ENCODE assay signal across 8 cellular contexts in the genomic region with DNA sequence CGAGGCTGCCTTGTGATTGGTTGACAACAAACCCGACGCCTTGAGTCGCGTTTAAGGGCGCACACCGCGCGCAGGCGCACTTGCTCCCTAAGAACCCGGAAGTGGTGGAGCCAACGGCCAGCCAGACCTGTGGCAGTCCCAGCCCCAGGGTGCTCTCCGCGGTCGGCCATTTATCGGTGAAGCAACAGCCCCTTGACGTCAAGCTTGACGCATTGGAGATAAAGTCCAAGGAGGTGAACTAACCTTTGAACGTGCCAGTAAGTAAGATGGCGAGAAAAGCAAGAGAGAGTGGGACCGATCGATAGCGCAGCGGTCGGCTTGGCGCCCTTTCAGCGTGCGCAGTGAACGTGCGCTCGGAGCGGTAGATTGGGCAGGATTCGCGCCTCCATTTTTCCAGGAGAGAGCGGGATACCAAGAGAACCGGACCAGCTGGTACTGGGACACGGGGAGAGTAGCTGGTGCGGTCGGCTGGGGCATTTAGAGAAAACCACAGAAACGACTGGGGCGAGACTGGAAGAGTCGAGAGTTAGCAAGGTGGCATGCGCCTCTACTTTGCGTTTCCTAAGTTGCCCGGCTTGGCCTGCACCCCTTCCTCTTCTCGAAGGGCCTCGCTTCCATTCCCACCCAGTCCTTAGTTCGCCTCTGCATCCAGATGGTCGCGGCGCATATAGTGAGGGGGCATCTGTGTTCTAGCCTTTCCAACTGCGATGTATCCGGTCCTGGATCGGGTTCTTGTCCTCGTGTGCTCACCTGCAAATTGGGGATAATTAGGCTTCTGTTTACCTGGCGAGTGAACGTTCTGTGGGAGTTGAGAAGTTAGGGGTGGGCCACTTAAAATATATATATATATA. TPM values are rescaled to one million over a fixed set of nuclear protein-coding genes. Genes with fewer than 3 reads are reported as not detected.
DNase-seq lines count a peak whose midpoint lies in the region; ATAC-seq and TF ChIP-seq lines count a peak whose summit lies in the region.

TSS of gene CSTF1 (plus strand) at position 364 of the 851 bp plus-strand sequence. CDS start 2,908 bp downstream, outside the sequence.

- no peak within 1 kb of the TSS for H3K27ac Mint-ChIP-seq in activated T-helper 2 cell treated with anti-CD3 and anti-CD28 coated beads, Interferon-gamma antibody, Interleukin-2, Interleukin-4, amounts not matched to agents 10 μg/mL and 5 μg/mL and 100 μg/mL, durations not matched to agents 14 hours and 24 hours and 36 hours
- no peak within 1 kb of the TSS for H3K27ac Mint-ChIP-seq in natural killer cell

- peak; percentile 94 for ATAC-seq in RWPE2 (ENCODE audit: low read depth)
- peak; percentile 88 to 93 (median 89) for ATAC-seq in natural killer cell
- ATAC-seq in stimulated activated naive CD8-positive, alpha-beta T cell treated with anti-CD3 and anti-CD28 coated beads, Interleukin-15, Interleukin-2, amounts not matched to agents 100 U/mL and 50 U/mL, for 24 hours, result peak; percentile 96

- peaks cover 61% of the 10 kb centered on the region for H3K36me3 Mint-ChIP-seq in activated T-helper 2 cell treated with anti-CD3 and anti-CD28 coated beads, Interferon-gamma antibody, Interleukin-2, Interleukin-4, amounts not matched to agents 10 μg/mL and 5 μg/mL and 100 μg/mL, durations not matched to agents 14 hours and 24 hours and 36 hours (ENCODE audit: low read depth)
- peaks cover 8% of the 10 kb centered on the region for H3K36me3 Mint-ChIP-seq in natural killer cell

- intact Hi-C loops in activated T-helper 2 cell treated with anti-CD3 and anti-CD28 coated beads, Interferon-gamma antibody, Interleukin-2, Interleukin-4, amounts not matched to agents 10 μg/mL and 5 μg/mL and 100 μg/mL, durations not matched to agents 14 hours and 24 hours and 36 hours (cut with micrococcal nuclease), result loop anchor here (1.0 to 2.0 kb wide), 4 partner anchors 20 to 76 kb away; partner anchors contain the start of genes FAM210B and RTF2
- intact Hi-C loops in natural killer cell (cut with micrococcal nuclease), result loop anchor here (1.0 to 2.0 kb wide), 2 partner anchors 20 to 76 kb away; partner anchors contain the start of genes CASS4 and RTF2

- no peaks in the 10 kb centered on the region for H3K27me3 ChIP-seq in RWPE2 (ENCODE audit: insufficient read depth, poor library complexity, severe bottlenecking)

- no peak within 1 kb of the TSS for H3K4me3 Mint-ChIP-seq in activated T-helper 2 cell treated with anti-CD3 and anti-CD28 coated beads, Interferon-gamma antibody, Interleukin-2, Interleukin-4, amounts not matched to agents 10 μg/mL and 5 μg/mL and 100 μg/mL, durations not matched to agents 14 hours and 24 hours and 36 hours (ENCODE audit: low read depth)
- H3K4me3 Mint-ChIP-seq in natural killer cell, result no peak within 1 kb of the TSS

- H3K4me1 ChIP-seq in RWPE2 (ENCODE audit: insufficient read depth, poor library complexity, severe bottlenecking), result peaks cover 13% of the 10 kb centered on the region

- no peak for TF ChIP-seq CTCF in RWPE2 (IDR thresholded peaks at IDR 0.05; ENCODE audit: poor library complexity, severe bottlenecking)
- no peak for TF ChIP-seq CTCF in natural killer cell (IDR thresholded peaks at IDR 0.05)

- no peaks in the 10 kb centered on the region for H3K9me3 ChIP-seq in RWPE2 (ENCODE audit: severe bottlenecking)

- no peaks in the 10 kb centered on the region for H3K9me3 Mint-ChIP-seq in activated T-helper 2 cell treated with anti-CD3 and anti-CD28 coated beads, Interferon-gamma antibody, Interleukin-2, Interleukin-4, amounts not matched to agents 10 μg/mL and 5 μg/mL and 100 μg/mL, durations not matched to agents 14 hours and 24 hours and 36 hours
- no peaks in the 10 kb centered on the region for H3K9me3 Mint-ChIP-seq in natural killer cell

- DNase-seq in Daoy (ENCODE audit: low read depth) (peak; percentile 99), H4 (ENCODE audit: low spot score) (peak; percentile 99), LoVo (ENCODE audit: low spot score) (peak; percentile 99), RWPE2 (ENCODE audit: low spot score) (peak; percentile 100), fibroblast of peridontal ligament (ENCODE audit: extremely low read depth) (peak; percentile 100), natural killer cell (peak; percentile 99)
- peak; percentile 100 for DNase-seq in activated T-helper 2 cell treated with anti-CD3 and anti-CD28 coated beads, Interferon-gamma antibody, Interleukin-2, Interleukin-4, amounts not matched to agents 10 μg/mL and 5 μg/mL and 100 μg/mL, durations not matched to agents 14 hours and 24 hours and 36 hours (ENCODE audit: low spot score)
- DNase-seq in stimulated activated naive CD8-positive, alpha-beta T cell treated with anti-CD3 and anti-CD28 coated beads, Interleukin-15, Interleukin-2, amounts not matched to agents 100 U/mL and 50 U/mL, for 24 hours, result peak; percentile 99

- peak within 1 kb of the TSS; percentile 69 for H3K4me3 ChIP-seq in RWPE2 (ENCODE audit: severe bottlenecking)

- H3K4me1 Mint-ChIP-seq in activated T-helper 2 cell treated with anti-CD3 and anti-CD28 coated beads, Interferon-gamma antibody, Interleukin-2, Interleukin-4, amounts not matched to agents 10 μg/mL and 5 μg/mL and 100 μg/mL, durations not matched to agents 14 hours and 24 hours and 36 hours (ENCODE audit: low read depth), result peaks cover 40% of the 10 kb centered on the region
- H3K4me1 Mint-ChIP-seq in natural killer cell, result peaks cover 12 to 23% of the 10 kb centered on the region in 2 donors

- peak within 1 kb of the TSS; percentile 87 for H3K27ac ChIP-seq in RWPE2 (ENCODE audit: poor library complexity, severe bottlenecking)

- H3K27me3 Mint-ChIP-seq in activated T-helper 2 cell treated with anti-CD3 and anti-CD28 coated beads, Interferon-gamma antibody, Interleukin-2, Interleukin-4, amounts not matched to agents 10 μg/mL and 5 μg/mL and 100 μg/mL, durations not matched to agents 14 hours and 24 hours and 36 hours (ENCODE audit: low read depth), result no peaks in the 10 kb centered on the region
- H3K27me3 Mint-ChIP-seq in natural killer cell (ENCODE audit: low read depth in 2 of 2), result no peaks in the 10 kb centered on the region

- H3K36me3 ChIP-seq in RWPE2 (ENCODE audit: low read depth), result peaks cover 73% of the 10 kb centered on the region

RNA-seq across cellular contexts. Expression of gene CSTF1, which starts in this region (rescaled TPM):
- total RNA-seq in Daoy (2014; rRNA removed; shearing (Covaris generic)), result 44.1 and 45.2 TPM in 2 replicates
- 60.8 and 69.9 TPM in 2 replicates for total RNA-seq in H4 (2014; rRNA removed; shearing (Covaris generic))
- 51.2 and 52.1 TPM in 2 replicates for total RNA-seq in activated T-helper 2 cell treated with anti-CD3 and anti-CD28 coated beads, Interferon-gamma antibody, Interleukin-2, Interleukin-4, amounts not matched to agents 10 μg/mL and 5 μg/mL and 100 μg/mL, durations not matched to agents 14 hours and 24 hours and 36 hours
- 10 to 100 TPM; 15.8 to 24.3 (median 18.5) TPM for total RNA-seq in natural killer cell

Comparison
In these comparisons a context has a peak if more than half of its experiments do, and no peak if none do; other contexts are left out.
1. Peak in every context shown above with its lines: DNase-seq, ATAC-seq, H3K4me3 ChIP-seq and H3K27ac ChIP-seq.